1 cellular context compared by ENCODE assay signal in the genomic region with DNA sequence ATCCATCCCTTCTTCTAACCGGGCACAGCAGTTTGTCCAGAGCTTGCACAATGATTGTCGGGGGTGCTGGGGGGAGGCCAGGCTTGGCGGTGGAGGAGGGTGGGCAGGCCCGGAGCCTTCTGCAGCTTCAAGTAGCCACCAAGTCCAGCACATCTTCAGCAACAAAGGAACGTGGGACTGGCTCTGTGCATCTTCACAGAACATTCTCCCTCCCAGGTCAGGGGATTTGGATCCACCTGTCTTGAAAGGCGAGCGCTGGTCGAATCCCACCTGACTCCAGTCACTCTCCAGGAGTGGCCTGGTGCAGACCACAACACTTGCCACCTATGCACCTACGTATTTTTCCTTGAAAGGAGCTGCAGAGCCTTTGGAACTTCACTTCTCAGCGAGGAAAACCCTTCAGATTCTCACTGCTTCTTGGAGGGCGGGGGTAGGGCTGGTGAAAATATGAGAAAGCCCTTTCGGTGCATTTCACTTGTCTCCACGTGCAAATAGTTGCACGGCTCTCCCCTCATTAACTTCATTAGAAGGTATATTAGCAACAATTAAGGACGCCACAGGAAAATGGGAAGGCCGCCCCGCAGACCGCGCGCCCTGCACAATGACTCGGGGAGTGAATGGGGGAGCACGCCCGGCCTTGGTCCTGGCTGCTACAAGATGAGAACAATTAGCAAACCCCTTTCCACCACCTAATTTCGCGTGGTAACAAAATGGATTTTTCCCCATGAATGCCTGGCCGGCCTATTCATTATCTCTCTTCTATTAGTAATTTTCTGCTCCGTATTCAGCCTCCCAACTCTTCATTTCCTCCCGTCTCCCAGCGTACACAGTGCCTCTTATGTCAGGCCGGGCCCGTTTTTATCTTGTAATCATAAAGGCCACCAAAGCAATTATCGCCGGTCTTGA.
TF ChIP-seq lines count a peak whose summit lies in the region.

No MANE protein-coding gene starts in this region.

TF ChIP-seq in HepG2, 621 proteins besides CTCF, POLR2A, EP300 and RAD21 (continued from another document):
- TF ChIP-seq, protein P1, sequence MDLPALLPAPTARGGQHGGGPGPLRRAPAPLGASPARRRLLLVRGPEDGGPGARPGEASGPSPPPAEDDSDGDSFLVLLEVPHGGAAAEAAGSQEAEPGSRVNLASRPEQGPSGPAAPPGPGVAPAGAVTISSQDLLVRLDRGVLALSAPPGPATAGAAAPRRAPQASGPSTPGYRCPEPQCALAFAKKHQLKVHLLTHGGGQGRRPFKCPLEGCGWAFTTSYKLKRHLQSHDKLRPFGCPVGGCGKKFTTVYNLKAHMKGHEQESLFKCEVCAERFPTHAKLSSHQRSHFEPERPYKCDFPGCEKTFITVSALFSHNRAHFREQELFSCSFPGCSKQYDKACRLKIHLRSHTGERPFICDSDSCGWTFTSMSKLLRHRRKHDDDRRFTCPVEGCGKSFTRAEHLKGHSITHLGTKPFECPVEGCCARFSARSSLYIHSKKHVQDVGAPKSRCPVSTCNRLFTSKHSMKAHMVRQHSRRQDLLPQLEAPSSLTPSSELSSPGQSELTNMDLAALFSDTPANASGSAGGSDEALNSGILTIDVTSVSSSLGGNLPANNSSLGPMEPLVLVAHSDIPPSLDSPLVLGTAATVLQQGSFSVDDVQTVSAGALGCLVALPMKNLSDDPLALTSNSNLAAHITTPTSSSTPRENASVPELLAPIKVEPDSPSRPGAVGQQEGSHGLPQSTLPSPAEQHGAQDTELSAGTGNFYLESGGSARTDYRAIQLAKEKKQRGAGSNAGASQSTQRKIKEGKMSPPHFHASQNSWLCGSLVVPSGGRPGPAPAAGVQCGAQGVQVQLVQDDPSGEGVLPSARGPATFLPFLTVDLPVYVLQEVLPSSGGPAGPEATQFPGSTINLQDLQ (CRISPR knock-in tag; IDR thresholded peaks at IDR 0.05), result no peak
- TF ChIP-seq, protein P2, sequence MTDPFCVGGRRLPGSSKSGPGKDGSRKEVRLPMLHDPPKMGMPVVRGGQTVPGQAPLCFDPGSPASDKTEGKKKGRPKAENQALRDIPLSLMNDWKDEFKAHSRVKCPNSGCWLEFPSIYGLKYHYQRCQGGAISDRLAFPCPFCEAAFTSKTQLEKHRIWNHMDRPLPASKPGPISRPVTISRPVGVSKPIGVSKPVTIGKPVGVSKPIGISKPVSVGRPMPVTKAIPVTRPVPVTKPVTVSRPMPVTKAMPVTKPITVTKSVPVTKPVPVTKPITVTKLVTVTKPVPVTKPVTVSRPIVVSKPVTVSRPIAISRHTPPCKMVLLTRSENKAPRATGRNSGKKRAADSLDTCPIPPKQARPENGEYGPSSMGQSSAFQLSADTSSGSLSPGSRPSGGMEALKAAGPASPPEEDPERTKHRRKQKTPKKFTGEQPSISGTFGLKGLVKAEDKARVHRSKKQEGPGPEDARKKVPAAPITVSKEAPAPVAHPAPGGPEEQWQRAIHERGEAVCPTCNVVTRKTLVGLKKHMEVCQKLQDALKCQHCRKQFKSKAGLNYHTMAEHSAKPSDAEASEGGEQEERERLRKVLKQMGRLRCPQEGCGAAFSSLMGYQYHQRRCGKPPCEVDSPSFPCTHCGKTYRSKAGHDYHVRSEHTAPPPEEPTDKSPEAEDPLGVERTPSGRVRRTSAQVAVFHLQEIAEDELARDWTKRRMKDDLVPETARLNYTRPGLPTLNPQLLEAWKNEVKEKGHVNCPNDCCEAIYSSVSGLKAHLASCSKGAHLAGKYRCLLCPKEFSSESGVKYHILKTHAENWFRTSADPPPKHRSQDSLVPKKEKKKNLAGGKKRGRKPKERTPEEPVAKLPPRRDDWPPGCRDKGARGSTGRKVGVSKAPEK (CRISPR knock-in tag; IDR thresholded peaks at IDR 0.05; ENCODE audit: borderline replicate concordance), result no peak
- TF ChIP-seq, protein P3, sequence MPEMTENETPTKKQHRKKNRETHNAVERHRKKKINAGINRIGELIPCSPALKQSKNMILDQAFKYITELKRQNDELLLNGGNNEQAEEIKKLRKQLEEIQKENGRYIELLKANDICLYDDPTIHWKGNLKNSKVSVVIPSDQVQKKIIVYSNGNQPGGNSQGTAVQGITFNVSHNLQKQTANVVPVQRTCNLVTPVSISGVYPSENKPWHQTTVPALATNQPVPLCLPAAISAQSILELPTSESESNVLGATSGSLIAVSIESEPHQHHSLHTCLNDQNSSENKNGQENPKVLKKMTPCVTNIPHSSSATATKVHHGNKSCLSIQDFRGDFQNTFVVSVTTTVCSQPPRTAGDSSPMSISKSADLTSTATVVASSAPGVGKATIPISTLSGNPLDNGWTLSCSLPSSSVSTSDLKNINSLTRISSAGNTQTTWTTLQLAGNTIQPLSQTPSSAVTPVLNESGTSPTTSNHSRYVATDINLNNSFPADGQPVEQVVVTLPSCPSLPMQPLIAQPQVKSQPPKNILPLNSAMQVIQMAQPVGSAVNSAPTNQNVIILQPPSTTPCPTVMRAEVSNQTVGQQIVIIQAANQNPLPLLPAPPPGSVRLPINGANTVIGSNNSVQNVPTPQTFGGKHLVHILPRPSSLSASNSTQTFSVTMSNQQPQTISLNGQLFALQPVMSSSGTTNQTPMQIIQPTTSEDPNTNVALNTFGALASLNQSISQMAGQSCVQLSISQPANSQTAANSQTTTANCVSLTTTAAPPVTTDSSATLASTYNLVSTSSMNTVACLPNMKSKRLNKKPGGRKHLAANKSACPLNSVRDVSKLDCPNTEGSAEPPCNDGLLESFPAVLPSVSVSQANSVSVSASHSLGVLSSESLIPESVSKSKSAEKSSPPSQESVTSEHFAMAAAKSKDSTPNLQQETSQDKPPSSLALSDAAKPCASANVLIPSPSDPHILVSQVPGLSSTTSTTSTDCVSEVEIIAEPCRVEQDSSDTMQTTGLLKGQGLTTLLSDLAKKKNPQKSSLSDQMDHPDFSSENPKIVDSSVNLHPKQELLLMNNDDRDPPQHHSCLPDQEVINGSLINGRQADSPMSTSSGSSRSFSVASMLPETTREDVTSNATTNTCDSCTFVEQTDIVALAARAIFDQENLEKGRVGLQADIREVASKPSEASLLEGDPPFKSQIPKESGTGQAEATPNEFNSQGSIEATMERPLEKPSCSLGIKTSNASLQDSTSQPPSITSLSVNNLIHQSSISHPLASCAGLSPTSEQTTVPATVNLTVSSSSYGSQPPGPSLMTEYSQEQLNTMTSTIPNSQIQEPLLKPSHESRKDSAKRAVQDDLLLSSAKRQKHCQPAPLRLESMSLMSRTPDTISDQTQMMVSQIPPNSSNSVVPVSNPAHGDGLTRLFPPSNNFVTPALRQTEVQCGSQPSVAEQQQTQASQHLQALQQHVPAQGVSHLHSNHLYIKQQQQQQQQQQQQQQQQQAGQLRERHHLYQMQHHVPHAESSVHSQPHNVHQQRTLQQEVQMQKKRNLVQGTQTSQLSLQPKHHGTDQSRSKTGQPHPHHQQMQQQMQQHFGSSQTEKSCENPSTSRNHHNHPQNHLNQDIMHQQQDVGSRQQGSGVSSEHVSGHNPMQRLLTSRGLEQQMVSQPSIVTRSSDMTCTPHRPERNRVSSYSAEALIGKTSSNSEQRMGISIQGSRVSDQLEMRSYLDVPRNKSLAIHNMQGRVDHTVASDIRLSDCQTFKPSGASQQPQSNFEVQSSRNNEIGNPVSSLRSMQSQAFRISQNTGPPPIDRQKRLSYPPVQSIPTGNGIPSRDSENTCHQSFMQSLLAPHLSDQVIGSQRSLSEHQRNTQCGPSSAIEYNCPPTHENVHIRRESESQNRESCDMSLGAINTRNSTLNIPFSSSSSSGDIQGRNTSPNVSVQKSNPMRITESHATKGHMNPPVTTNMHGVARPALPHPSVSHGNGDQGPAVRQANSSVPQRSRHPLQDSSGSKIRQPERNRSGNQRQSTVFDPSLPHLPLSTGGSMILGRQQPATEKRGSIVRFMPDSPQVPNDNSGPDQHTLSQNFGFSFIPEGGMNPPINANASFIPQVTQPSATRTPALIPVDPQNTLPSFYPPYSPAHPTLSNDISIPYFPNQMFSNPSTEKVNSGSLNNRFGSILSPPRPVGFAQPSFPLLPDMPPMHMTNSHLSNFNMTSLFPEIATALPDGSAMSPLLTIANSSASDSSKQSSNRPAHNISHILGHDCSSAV (CRISPR knock-in tag; IDR thresholded peaks at IDR 0.05; ENCODE audit: borderline replicate concordance), result no peak
